1 cellular context compared by ENCODE assay signal in genomic region chr15:80694624-80695098, GRCh38.
TF ChIP-seq lines count a peak whose summit lies in the region.

No MANE protein-coding gene starts in this region.

TF ChIP-seq in HEK293, 187 proteins besides CTCF, POLR2A, EP300 and RAD21 (continued from another document and continues in another):
- no peak for TF ChIP-seq PBX3 (CRISPR knock-in tag; IDR thresholded peaks at IDR 0.05)
- no peak for TF ChIP-seq ZNF624 (tag by site-specific recombination; IDR thresholded peaks at IDR 0.05)
- TF ChIP-seq ZNF707 (tag by site-specific recombination; IDR thresholded peaks at IDR 0.05) = no peak
- TF ChIP-seq ZNF221 (tag by site-specific recombination; IDR thresholded peaks at IDR 0.05; ENCODE audit: borderline replicate concordance) = no peak
- peak; percentile 44; the same call in 1 of the 2 replicates for TF ChIP-seq ZBTB48 (tag by site-specific recombination; IDR thresholded peaks at IDR 0.05)
- TF ChIP-seq GLIS1 (tag by site-specific recombination; IDR thresholded peaks at IDR 0.05) = no peak
- no peak for TF ChIP-seq ZNF174 (tag by site-specific recombination; IDR thresholded peaks at IDR 0.05)
- TF ChIP-seq ZFP37 (tag by site-specific recombination; IDR thresholded peaks at IDR 0.05) = no peak
- TF ChIP-seq ZBTB7A (tag by site-specific recombination; IDR thresholded peaks at IDR 0.05; ENCODE audit: low read depth) = no peak
- TF ChIP-seq ZNF513 (tag by site-specific recombination; IDR thresholded peaks at IDR 0.05) = no peak
- TF ChIP-seq ZNF664 (tag by site-specific recombination; IDR thresholded peaks at IDR 0.05) = no peak
- TF ChIP-seq ZNF600 (tag by site-specific recombination; IDR thresholded peaks at IDR 0.05) = no peak
- TF ChIP-seq ZNF18 (tag by site-specific recombination; IDR thresholded peaks at IDR 0.05) = no peak
- no peak for TF ChIP-seq ELK4 (IDR thresholded peaks at IDR 0.05; ENCODE audit: borderline replicate concordance, low read depth, low read length)
- TF ChIP-seq ZNF114 (tag by site-specific recombination; IDR thresholded peaks at IDR 0.05) = no peak
- no peak for TF ChIP-seq ZNF24 (tag by site-specific recombination; IDR thresholded peaks at IDR 0.05)
- no peak for TF ChIP-seq ZNF155 (tag by site-specific recombination; IDR thresholded peaks at IDR 0.05)
- TF ChIP-seq ZFP41 (tag by site-specific recombination; IDR thresholded peaks at IDR 0.05; ENCODE audit: borderline replicate concordance) = no peak
- TF ChIP-seq ZNF175 (tag by site-specific recombination; IDR thresholded peaks at IDR 0.05) = no peak
- TF ChIP-seq ZNF366 (tag by site-specific recombination; conservative IDR thresholded peaks at IDR 0.05) = no peak
- TF ChIP-seq BCL11B (tag by site-specific recombination; IDR thresholded peaks at IDR 0.05; ENCODE audit: low read depth) = no peak
- no peak for TF ChIP-seq ZNF140 (tag by site-specific recombination; IDR thresholded peaks at IDR 0.05)
- TF ChIP-seq OSR2 (tag by site-specific recombination; IDR thresholded peaks at IDR 0.05) = no peak
- TF ChIP-seq ZNF548 (tag by site-specific recombination; IDR thresholded peaks at IDR 0.05) = no peak
- TF ChIP-seq ZBTB1 (tag by site-specific recombination; IDR thresholded peaks at IDR 0.05) = no peak
- peak; percentile 87 for TF ChIP-seq ZBTB20 (tag by site-specific recombination; IDR thresholded peaks at IDR 0.05)
- no peak for TF ChIP-seq ATF2 (tag by site-specific recombination; IDR thresholded peaks at IDR 0.05; ENCODE audit: low read depth)
- no peak for TF ChIP-seq ZNF416 (tag by site-specific recombination; IDR thresholded peaks at IDR 0.05)
- TF ChIP-seq ZNF10 (tag by site-specific recombination; IDR thresholded peaks at IDR 0.05) = no peak
- TF ChIP-seq ZNF670 (tag by site-specific recombination; IDR thresholded peaks at IDR 0.05; ENCODE audit: low read depth) = no peak
- TF ChIP-seq ZNF704 (tag by site-specific recombination; IDR thresholded peaks at IDR 0.05) = no peak
- no peak for TF ChIP-seq ZNF555 (tag by site-specific recombination; conservative IDR thresholded peaks at IDR 0.05)
- 0 out of 2 replicates have a peak, but pooled peaks have one; percentile 12 for TF ChIP-seq KLF9 (tag by site-specific recombination; IDR thresholded peaks at IDR 0.05; ENCODE audit: low read depth)
- TF ChIP-seq ZNF701 (tag by site-specific recombination; IDR thresholded peaks at IDR 0.05) = no peak
- TF ChIP-seq ZNF677 (tag by site-specific recombination; IDR thresholded peaks at IDR 0.05) = no peak
- no peak for TF ChIP-seq ZNF133 (tag by site-specific recombination; IDR thresholded peaks at IDR 0.05)
- no peak for TF ChIP-seq ZFP3 (tag by site-specific recombination; IDR thresholded peaks at IDR 0.05; ENCODE audit: low read depth)
- no peak for TF ChIP-seq ZSCAN16 (tag by site-specific recombination; IDR thresholded peaks at IDR 0.05)
- TF ChIP-seq ZNF280C (tag by site-specific recombination; IDR thresholded peaks at IDR 0.05) = no peak
- TF ChIP-seq PRDM1 (tag by site-specific recombination; IDR thresholded peaks at IDR 0.05) = no peak
- TF ChIP-seq ZNF239 (tag by site-specific recombination; IDR thresholded peaks at IDR 0.05) = no peak
- TF ChIP-seq ZNF398 (tag by site-specific recombination; IDR thresholded peaks at IDR 0.05) = peak; percentile 85
- no peak for TF ChIP-seq ZNF610 (tag by site-specific recombination; IDR thresholded peaks at IDR 0.05; ENCODE audit: borderline replicate concordance)
- TF ChIP-seq FEZF1 (tag by site-specific recombination; IDR thresholded peaks at IDR 0.05) = no peak
- no peak for TF ChIP-seq HOXC10 (CRISPR knock-in tag; IDR thresholded peaks at IDR 0.05)
- no peak for TF ChIP-seq PRDM6 (tag by site-specific recombination; IDR thresholded peaks at IDR 0.05)
- no peak for TF ChIP-seq ZNF837 (tag by site-specific recombination; IDR thresholded peaks at IDR 0.05)
- no peak for TF ChIP-seq ZNF658 (tag by site-specific recombination; IDR thresholded peaks at IDR 0.05)
- peak; percentile 57 for TF ChIP-seq ZBTB8A (tag by site-specific recombination; IDR thresholded peaks at IDR 0.05)
- no peak for TF ChIP-seq ZNF626 (tag by site-specific recombination; IDR thresholded peaks at IDR 0.05)
- TF ChIP-seq TCF7L2 (IDR thresholded peaks at IDR 0.05; ENCODE audit: borderline replicate concordance, low read depth, low read length) = no peak
- no peak for TF ChIP-seq ZNF311 (tag by site-specific recombination; IDR thresholded peaks at IDR 0.05; ENCODE audit: borderline replicate concordance)
- TF ChIP-seq ZNF76 (tag by site-specific recombination; IDR thresholded peaks at IDR 0.05; ENCODE audit: borderline replicate concordance, low read depth) = peak; percentile 52; the same call in 1 of the 2 replicates
